11 cellular contexts compared by ENCODE assay signal in genomic region chr1:115838426-115838804, GRCh38. TPM values are rescaled to one million over a fixed set of nuclear protein-coding genes. Genes with fewer than 3 reads are reported as not detected.
DNase-seq lines count a peak whose midpoint lies in the region; FAIRE-seq and TF ChIP-seq lines count a peak whose summit lies in the region.
"Had no signal": no experiment of that assay in that cellular context is flagged by ENCODE, and none has a peak within 500 bp of the region (broad histone marks: within the 10 kb centered on the region; RNA-seq: fewer than 3 reads in every experiment).

No MANE protein-coding gene starts in this region.

- FAIRE-seq in GM12892 (lab: Jason Lieb, UNC) = no peak
- FAIRE-seq: G401.6 had no signal

- peaks cover 83% of the 10 kb centered on the region for H3K27me3 ChIP-seq in NT2/D1 (ENCODE audit: insufficient read depth, insufficient read length)
- peaks cover 46% of the 10 kb centered on the region for H3K27me3 ChIP-seq in MG63

- H3K36me3 ChIP-seq in NT2/D1 (ENCODE audit: insufficient read depth, insufficient read length, low read length) (no peaks in the 10 kb centered on the region), MG63 (no peaks in the 10 kb centered on the region)
- H3K36me3 ChIP-seq: gastroesophageal sphincter had no signal

- peak overlapping the region; percentile 73 for H3K4me3 ChIP-seq in NT2/D1 (ENCODE audit: insufficient read length, low read depth)
- no peak overlapping the region for H3K4me3 ChIP-seq in MG63

- H3K9ac ChIP-seq in NT2/D1 (ENCODE audit: insufficient read length, low read depth) = peak overlapping the region; percentile 87

- intact Hi-C loops in head of caudate nucleus (cut with DNase I) = loop anchor here (5.0 kb wide), 1 partner anchor 139 kb away; the partner anchor contains the start of gene SLC22A15
- intact Hi-C loops in posterior cingulate gyrus (cut with DNase I) = loop anchor here (5.0 kb wide), 1 partner anchor 139 kb away; the partner anchor contains the start of gene SLC22A15

- H3K9me3 ChIP-seq in NT2/D1 (ENCODE audit: insufficient read depth, low read length) = no peaks in the 10 kb centered on the region
- no peaks in the 10 kb centered on the region for H3K9me3 ChIP-seq in MG63
- H3K9me3 ChIP-seq: gastroesophageal sphincter had no signal

- H3K4me1 ChIP-seq in NT2/D1 (ENCODE audit: insufficient read depth, insufficient read length) = no peaks in the 10 kb centered on the region

- TF ChIP-seq POLR2A in GM12892 (IDR thresholded peaks at IDR 0.05; ENCODE audit: low read depth, low read length) = no peak

- DNase-seq in Daoy (ENCODE audit: low read depth) (peak; percentile 53), NT2/D1 (ENCODE audit: low read depth, low spot score) (no peak), head of caudate nucleus (peak in 35 of 42 donors; percentile 10 to 76 (median 45)), posterior cingulate gyrus (peak in 7 of 10 donors; percentile 11 to 89 (median 46)), MG63 (no peak), LoVo (ENCODE audit: low spot score) (no peak), GM12892 (ENCODE audit: insufficient read length) (no peak), NCI-H2107 (lab: John Stamatoyannopoulos, UW) (no peak)
- DNase-seq: PC-3 had no signal

RNA-seq across cellular contexts. Expression of gene NHLH2, which starts 2.5 kb away (rescaled TPM):
- total RNA-seq in Daoy (2014; rRNA removed; shearing (Covaris generic)) = 0.34 and 1.9 TPM in 2 replicates
- total RNA-seq in MG63 (2014; rRNA removed; shearing (Covaris generic); ENCODE audit: low replicate concordance) = not detected in 2 replicates
- polyA plus RNA-seq in GM12892 (2012; ENCODE audit: missing spikeins) = not detected
- total RNA-seq: gastroesophageal sphincter, PC-3 had no signal

Comparison
In these comparisons a context has a peak if more than half of its experiments do, and no peak if none do; other contexts are left out.
1. DNase-seq: peak in Daoy (single experiment), head of caudate nucleus (35 of 42) and posterior cingulate gyrus (7 of 10); none in NT2/D1 (single experiment), MG63 (single experiment), LoVo (single experiment), GM12892 (single experiment) and NCI-H2107 (single experiment).